Comparison of ENCODE assay signal across 8 cellular contexts in the genomic region with DNA sequence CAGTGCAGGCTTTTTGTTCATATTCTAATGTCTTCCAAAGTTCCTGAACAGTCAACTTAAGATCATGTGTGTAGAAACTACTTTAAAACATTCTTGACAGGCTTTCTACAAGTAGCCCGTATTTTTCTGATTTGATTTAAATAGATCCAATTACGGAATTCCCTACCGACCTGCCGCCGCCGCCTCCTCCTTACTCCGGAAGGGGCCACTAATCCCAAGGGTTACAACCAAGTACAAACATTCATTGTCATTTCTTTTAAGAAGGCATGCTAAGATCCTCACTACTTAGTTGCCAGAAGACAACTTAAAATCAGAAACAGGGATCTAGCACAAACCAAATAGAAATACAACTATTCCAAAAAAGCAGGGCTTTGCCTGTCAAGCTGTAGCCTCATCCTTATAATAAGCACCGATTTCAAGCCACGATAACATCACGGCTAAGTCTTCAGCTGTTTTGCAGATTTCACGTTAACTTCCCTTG. TPM values are rescaled to one million over a fixed set of nuclear protein-coding genes. Genes with fewer than 3 reads are reported as not detected.
DNase-seq lines count a peak whose midpoint lies in the region; ATAC-seq and TF ChIP-seq lines count a peak whose summit lies in the region.

No MANE protein-coding gene starts in this region.

- peaks cover 17% of the 10 kb centered on the region for H3K79me2 ChIP-seq in trophoblast cell (ENCODE audit: control insufficient read depth, insufficient read depth, low read length, poor library complexity)

- H2BK12ac ChIP-seq in trophoblast cell (ENCODE audit: low read length): no peak overlapping the region

- no peak overlapping the region for H3K18ac ChIP-seq in trophoblast cell (ENCODE audit: low read length)

- CTCF ChIA-PET in T-cell (lab: Charles Lee): interaction anchor here in 1 of 2 donors (1.4 to 4.1 kb wide), 3 partner anchors 20 to 219 kb away, joined by 4 to 9 read pairs (median 8); partner anchors contain the start of gene POLR2D

- peaks cover 41% of the 10 kb centered on the region for H3K36me3 Mint-ChIP-seq in activated T-cell treated with anti-CD3 and anti-CD28 coated beads, Interleukin-2, amount 50 U/mL, for 24 hours (ENCODE audit: low read depth)
- peaks cover 9% of the 10 kb centered on the region for H3K36me3 Mint-ChIP-seq in T-cell

- no peak overlapping the region for H3K23ac ChIP-seq in trophoblast cell (ENCODE audit: low read length)

- no peak for TF ChIP-seq CTCF in foreskin fibroblast (IDR thresholded peaks at IDR 0.05; ENCODE audit: low read depth, low read length)

- H3K4ac ChIP-seq in trophoblast cell (ENCODE audit: low read depth, low read length): peak overlapping the region; percentile 84

- peak overlapping the region; percentile 100 for H3K27ac Mint-ChIP-seq in activated T-cell treated with anti-CD3 and anti-CD28 coated beads, Interleukin-2, amount 50 U/mL, for 24 hours
- peak overlapping the region; percentile 97 to 98 for H3K27ac Mint-ChIP-seq in T-cell

- no peak for ATAC-seq in T-cell (replicated peaks in 1 of 4)
- ATAC-seq in HG03196 (IDR thresholded peaks at IDR 0.05; ENCODE audit: unreplicated experiment): no peak
- ATAC-seq in GM21723 (IDR thresholded peaks at IDR 0.05; ENCODE audit: unreplicated experiment): no peak

- H3K14ac ChIP-seq in trophoblast cell (ENCODE audit: low read length): peak overlapping the region; percentile 18

- H3K36me3 ChIP-seq in trophoblast cell (ENCODE audit: control insufficient read depth in 1 of 2, insufficient read depth in 2 of 2, low read length in 2 of 2): peaks cover 0 to 2% of the 10 kb centered on the region in 2 experiments

- peaks cover 47% of the 10 kb centered on the region for H3K4me1 Mint-ChIP-seq in activated T-cell treated with anti-CD3 and anti-CD28 coated beads, Interleukin-2, amount 50 U/mL, for 24 hours (ENCODE audit: low read depth)
- H3K4me1 Mint-ChIP-seq in T-cell: peaks cover 52 to 69% (median 63%) of the 10 kb centered on the region in 3 donors

- H3K4me1 ChIP-seq in trophoblast cell (ENCODE audit: control insufficient read depth in 1 of 2, insufficient read depth in 2 of 2, low read length in 2 of 2): peaks cover 4 to 7% of the 10 kb centered on the region in 2 experiments

- H3K27me3 Mint-ChIP-seq in activated T-cell treated with anti-CD3 and anti-CD28 coated beads, Interleukin-2, amount 50 U/mL, for 24 hours: no peaks in the 10 kb centered on the region
- H3K27me3 Mint-ChIP-seq in T-cell: peaks cover 2 to 4% of the 10 kb centered on the region in 2 donors

- H3K27me3 ChIP-seq in trophoblast cell (ENCODE audit: insufficient read depth, low read length): no peaks in the 10 kb centered on the region

- H3K9ac ChIP-seq in trophoblast cell (ENCODE audit: low read length): peak overlapping the region; percentile 90

- H3K79me1 ChIP-seq in trophoblast cell (ENCODE audit: low read length): peaks cover 9% of the 10 kb centered on the region

- H2BK120ac ChIP-seq in trophoblast cell (ENCODE audit: insufficient read depth, low read length, poor library complexity): peak overlapping the region; percentile 59

- H3K4me3 Mint-ChIP-seq in activated T-cell treated with anti-CD3 and anti-CD28 coated beads, Interleukin-2, amount 50 U/mL, for 24 hours: peak overlapping the region; percentile 99
- peak overlapping the region; percentile 95 to 100 (median 98) for H3K4me3 Mint-ChIP-seq in T-cell

- H2BK5ac ChIP-seq in trophoblast cell (ENCODE audit: low read depth, low read length, poor library complexity): peak overlapping the region; percentile 80

- no peak overlapping the region for H2AFZ ChIP-seq in trophoblast cell (ENCODE audit: insufficient read depth, low read length, poor library complexity)

- H2AK5ac ChIP-seq in trophoblast cell (ENCODE audit: low read length): no peak overlapping the region

- peak overlapping the region; percentile 31 for H4K12ac ChIP-seq in trophoblast cell (ENCODE audit: low read depth, low read length)

- POLR2A ChIA-PET in T-cell (lab: Charles Lee): interaction anchor here in 1 of 2 donors (1.4 kb wide), 1 partner anchor 108 kb away, joined by 3 read pairs; no protein-coding TSS in a partner anchor

- peak overlapping the region; percentile 71 for H4K91ac ChIP-seq in trophoblast cell (ENCODE audit: low read depth, low read length)

- no peaks in the 10 kb centered on the region for H3K9me3 Mint-ChIP-seq in activated T-cell treated with anti-CD3 and anti-CD28 coated beads, Interleukin-2, amount 50 U/mL, for 24 hours
- H3K9me3 Mint-ChIP-seq in T-cell: no peaks in the 10 kb centered on the region

- peak overlapping the region; percentile 94 for H3K4me2 ChIP-seq in trophoblast cell (ENCODE audit: low read length)

- no peak for DNase-seq in activated T-cell treated with anti-CD3 and anti-CD28 coated beads, Interleukin-2, amount 50 U/mL, for 24 hours
- DNase-seq in activated T-cell treated with anti-CD3 and anti-CD28 coated beads, Interleukin-2, amount 50 U/mL, for 48 hours: no peak
- DNase-seq in T-cell: no peak
- peak; percentile 4 to 52 for DNase-seq in foreskin fibroblast
- DNase-seq in trophoblast cell: peak; percentile 14 to 61
- DNase-seq in stimulated activated naive CD4-positive, alpha-beta T cell treated with Interleukin-2 at 50 U/mL for 16 hours (lab: John Stamatoyannopoulos, UW): no peak

- peak overlapping the region; percentile 93 to 98 for H3K4me3 ChIP-seq in foreskin fibroblast (ENCODE audit: low read depth in 1 of 2, low read length in 2 of 2)
- H3K4me3 ChIP-seq in trophoblast cell (ENCODE audit: low read depth, low read length): peak overlapping the region; percentile 91

- no peaks in the 10 kb centered on the region for H3K9me3 ChIP-seq in trophoblast cell (ENCODE audit: insufficient read depth, low read depth, low read length)

- peak overlapping the region; percentile 96 for H4K8ac ChIP-seq in trophoblast cell (ENCODE audit: low read depth, low read length)

- peak overlapping the region; percentile 83 for H3K27ac ChIP-seq in trophoblast cell (ENCODE audit: low read depth, low read length)

- WGBS in trophoblast cell (ENCODE audit: extremely low coverage, insufficient coverage, insufficient read length): no CpG with 5 or more reads among the region's 11 CpGs

RNA-seq across cellular contexts. Expression of gene WDR33, which starts 0.8 kb away (rescaled TPM):
- 10 to 100 TPM; 54.5 to 79.8 (median 76.2) TPM for total RNA-seq in T-cell
- 21.7 and 22.9 TPM in 2 replicates for polyA plus RNA-seq in trophoblast cell (2013)

RNA-seq across cellular contexts. Expression of gene POLR2D, which starts 47.8 kb away (rescaled TPM):
- total RNA-seq in T-cell: 10 to 100 TPM; 22.3 to 28.9 (median 27.4) TPM
- polyA plus RNA-seq in trophoblast cell (2013): 18.1 and 18.4 TPM in 2 replicates

Comparison
In these comparisons a context has a peak if more than half of its experiments do, and no peak if none do; other contexts are left out.
1. DNase-seq: peak in foreskin fibroblast (2 of 2) and trophoblast cell (2 of 2); none in activated T-cell treated with anti-CD3 and anti-CD28 coated beads, Interleukin-2, amount 50 U/mL, for 24 hours (single experiment), activated T-cell treated with anti-CD3 and anti-CD28 coated beads, Interleukin-2, amount 50 U/mL, for 48 hours (0 of 2), T-cell (0 of 34) and stimulated activated naive CD4-positive, alpha-beta T cell treated with Interleukin-2 at 50 U/mL for 16 hours (single experiment).